Comparison of ENCODE assay signal across 8 cellular contexts in genomic region chr11:96342131-96342970, GRCh38. TPM values are rescaled to one million over a fixed set of nuclear protein-coding genes. Genes with fewer than 3 reads are reported as not detected.
DNase-seq lines count a peak whose midpoint lies in the region; ATAC-seq and TF ChIP-seq lines count a peak whose summit lies in the region.

No MANE protein-coding gene starts in this region.

- no peak for TF ChIP-seq RAD21 in liver (IDR thresholded peaks at IDR 0.05)

- H3K9ac ChIP-seq in Karpas-422 (ENCODE audit: low read length) (peak overlapping the region; percentile 61), liver (ENCODE audit: low read depth in 1 of 2, low read length in 2 of 2) (peak overlapping the region; percentile 43 to 85)

- no peaks in the 10 kb centered on the region for H3K79me2 ChIP-seq in Karpas-422 (ENCODE audit: low read length)

- no peaks in the 10 kb centered on the region for H3K9me3 ChIP-seq in BE2C
- H3K9me3 ChIP-seq in Karpas-422 (ENCODE audit: low read length), result no peaks in the 10 kb centered on the region
- no peaks in the 10 kb centered on the region for H3K9me3 ChIP-seq in breast epithelium
- H3K9me3 ChIP-seq in liver (ENCODE audit: control insufficient read depth in 4 of 4, low read length in 3 of 4), result no peaks in the 10 kb centered on the region
- H3K9me3 ChIP-seq in thymus (ENCODE audit: control insufficient read depth), result no peaks in the 10 kb centered on the region

- no peaks in the 10 kb centered on the region for H4K20me1 ChIP-seq in Karpas-422 (ENCODE audit: insufficient read depth, low read depth, low read length)

- no peak for ATAC-seq in GM21717 (IDR thresholded peaks at IDR 0.05; ENCODE audit: unreplicated experiment)

- no peak for TF ChIP-seq POLR2A in breast epithelium (IDR thresholded peaks at IDR 0.05)

- 3% methylated on average over 12 of the region's 12 CpGs for WGBS in liver
- WGBS in thymus, result 3% methylated on average over 12 of the region's 12 CpGs

- intact Hi-C loops in breast epithelium (cut with DNase I; ENCODE audit: low total_unique reads), result no loop called here

- peak overlapping the region; percentile 89 for H3K4me2 ChIP-seq in Karpas-422 (ENCODE audit: low read depth, low read length, poor library complexity, severe bottlenecking)

- no peak for TF ChIP-seq CTCF in BE2C (IDR thresholded peaks at IDR 0.05; ENCODE audit: low read depth, low read length)
- TF ChIP-seq CTCF in breast epithelium (IDR thresholded peaks at IDR 0.05), result no peak
- TF ChIP-seq CTCF in liver (IDR thresholded peaks at IDR 0.05; ENCODE audit: low read depth, low read length, missing input control), result no peak
- no peak for TF ChIP-seq CTCF in GM20000 (IDR thresholded peaks at IDR 0.05; ENCODE audit: extremely low read depth, missing control alignments)

- H3K4me1 ChIP-seq in BE2C, result peaks cover 9% of the 10 kb centered on the region; the same call in 1 of the 2 replicates
- H3K4me1 ChIP-seq in Karpas-422 (ENCODE audit: low read length), result peaks cover 37% of the 10 kb centered on the region
- H3K4me1 ChIP-seq in breast epithelium, result peaks cover 0 to 3% of the 10 kb centered on the region in 2 donors
- H3K4me1 ChIP-seq in liver (ENCODE audit: control insufficient read depth in 4 of 4, insufficient read depth in 4 of 4, low read length in 3 of 4), result peaks cover 2 to 18% (median 6%) of the 10 kb centered on the region in 4 donors
- H3K4me1 ChIP-seq in thymus (ENCODE audit: control insufficient read depth, insufficient read depth, low read length), result peaks cover 28% of the 10 kb centered on the region

- no peak overlapping the region for H3K27ac ChIP-seq in Karpas-422 (ENCODE audit: low read length)
- peak overlapping the region; percentile 94 to 96 for H3K27ac ChIP-seq in breast epithelium
- H3K27ac ChIP-seq in liver (ENCODE audit: low read depth in 1 of 2, low read length in 2 of 2), result peak overlapping the region; percentile 47 to 74
- peak overlapping the region; percentile 84 for H3K27ac ChIP-seq in thymus (ENCODE audit: low read depth)

- peak overlapping the region; percentile 85 for H2AFZ ChIP-seq in Karpas-422 (ENCODE audit: low read length)

- H3K27me3 ChIP-seq in BE2C (no peaks in the 10 kb centered on the region), Karpas-422 (ENCODE audit: low read length) (no peaks in the 10 kb centered on the region; the same call in 1 of the 2 replicates), breast epithelium (no peaks in the 10 kb centered on the region), liver (ENCODE audit: control insufficient read depth in 4 of 4, insufficient read depth in 4 of 4, low read length in 3 of 4) (no peaks in the 10 kb centered on the region), thymus (ENCODE audit: control insufficient read depth, insufficient read depth) (no peaks in the 10 kb centered on the region)

- DNase-seq in BE2C (no peak), Karpas-422 (peak; percentile 59), breast epithelium (ENCODE audit: low spot score in 2 of 2) (no peak), GM20000 (ENCODE audit: low spot score) (no peak)
- no peak for DNase-seq in stimulated activated CD4-positive, alpha-beta T cell treated with anti-CD3 and anti-CD28 coated beads, Interleukin-4, amount 100 ng/mL, for 24 hours

- no peaks in the 10 kb centered on the region for H3K9me2 ChIP-seq in Karpas-422 (replicated peaks; ENCODE audit: insufficient read depth, low read length)

- H3K36me3 ChIP-seq in BE2C, result no peaks in the 10 kb centered on the region
- no peaks in the 10 kb centered on the region for H3K36me3 ChIP-seq in Karpas-422 (ENCODE audit: insufficient read depth, low read length)
- no peaks in the 10 kb centered on the region for H3K36me3 ChIP-seq in breast epithelium
- H3K36me3 ChIP-seq in liver (ENCODE audit: control insufficient read depth in 4 of 4, insufficient read depth in 3 of 4, low read depth in 1 of 4, low read length in 3 of 4), result no peaks in the 10 kb centered on the region
- H3K36me3 ChIP-seq in thymus (ENCODE audit: control insufficient read depth, insufficient read depth), result no peaks in the 10 kb centered on the region

- H3K4me3 ChIP-seq in BE2C (ENCODE audit: low read depth, low read length) (peak overlapping the region; percentile 88), Karpas-422 (ENCODE audit: low read length) (peak overlapping the region; percentile 69), breast epithelium (peak overlapping the region; percentile 62 to 87 (median 72)), liver (ENCODE audit: low read depth in 1 of 3, low read length in 3 of 3) (peak overlapping the region; percentile 43 to 81 (median 59)), thymus (ENCODE audit: low read length) (peak overlapping the region; percentile 96)

TF ChIP-seq in liver, 16 proteins besides CTCF, POLR2A, EP300 and RAD21:
- no peak for TF ChIP-seq EGR1 (IDR thresholded peaks at IDR 0.05; ENCODE audit: low read depth in 2 of 2)
- TF ChIP-seq YY1 (IDR thresholded peaks at IDR 0.05), result no peak
- TF ChIP-seq HNF4A (conservative IDR thresholded peaks at IDR 0.05), result peak in 1 of 2 donors; percentile 29
- TF ChIP-seq TAF1 (conservative IDR thresholded peaks at IDR 0.05), result no peak

RNA-seq across cellular contexts. Expression of gene MAML2, which starts 0.6 kb away (rescaled TPM):
- 9.9 TPM for polyA plus RNA-seq in BE2C (2012; ENCODE audit: insufficient read depth, insufficient read length, low read depth)
- 0.11 and 0.18 TPM in 2 replicates for total RNA-seq in Karpas-422 (2014; rRNA removed; shearing (Covaris generic); ENCODE audit: low replicate concordance)
- total RNA-seq in breast epithelium (10 to 100 TPM; 45.6 to 82.8 (median 68.2) TPM), liver (1 to 10 TPM; 2.1 TPM)
- polyA plus RNA-seq in liver (under 1 TPM; 0.56 to 0.69 TPM), thymus (7.9 TPM)

RNA-seq across cellular contexts. Expression of gene CCDC82, which starts 47.4 kb away (rescaled TPM):
- polyA plus RNA-seq in BE2C (2012; ENCODE audit: insufficient read depth, insufficient read length, low read depth), result 25.6 TPM
- 39.4 and 88.6 TPM in 2 replicates for total RNA-seq in Karpas-422 (2014; rRNA removed; shearing (Covaris generic); ENCODE audit: low replicate concordance)
- 10 to 100 TPM; 27.2 to 30.7 (median 29.5) TPM for total RNA-seq in breast epithelium
- 10 to 100 TPM in 1 of 2 donors, 1 to 10 TPM in 1; 7.8 to 14.1 TPM for total RNA-seq in liver
- polyA plus RNA-seq in liver, result 10 to 100 TPM in 1 of 2 donors, 1 to 10 TPM in 1; 4.5 to 14.5 TPM
- polyA plus RNA-seq in thymus, result 63.6 TPM

RNA-seq across cellular contexts. Expression of gene JRKL, which starts 47.5 kb away (rescaled TPM):
- polyA plus RNA-seq in BE2C (2012; ENCODE audit: insufficient read depth, insufficient read length, low read depth), result 15.4 TPM
- total RNA-seq in Karpas-422 (2014; rRNA removed; shearing (Covaris generic); ENCODE audit: low replicate concordance), result 17.4 and 18.6 TPM in 2 replicates
- total RNA-seq in breast epithelium, result 10 to 100 TPM in 1 of 3 donors, 1 to 10 TPM in 2; 6.7 to 11.4 (median 9.2) TPM
- total RNA-seq in liver, result 1 to 10 TPM; 1.9 to 3.8 TPM
- 1 to 10 TPM; 1.1 to 1.2 TPM for polyA plus RNA-seq in liver
- polyA plus RNA-seq in thymus, result 12.7 TPM

Comparison
In these comparisons a context has a peak if more than half of its experiments do, and no peak if none do; other contexts are left out.
1. RNA of gene MAML2, which starts 0.6 kb away (total RNA-seq): 45.6 to 82.8 TPM in breast epithelium; 2.1 TPM in liver and 0.11 to 0.18 TPM in Karpas-422; every median in the first group is over 10 times any median in the second.
2. Peak in every context shown above with its lines, with median percentiles within 50 percentile points of each other: H3K4me3 ChIP-seq.